ENCODE assay signal across 25 cellular contexts in genomic region chr2:26480751-26481380, GRCh38. TPM values are rescaled to one million over a fixed set of nuclear protein-coding genes. Genes with fewer than 3 reads are reported as not detected.
"Had no signal": no experiment of that assay in that cellular context is flagged by ENCODE, and none has a peak within 500 bp of the region (broad histone marks: within the 10 kb centered on the region; RNA-seq: fewer than 3 reads in every experiment).

No MANE protein-coding gene starts in this region.

- H3K9me3 ChIP-seq: esophagus squamous epithelium, heart right ventricle, left lung, testis, tibial artery had no signal

- H3K9me3 Mint-ChIP-seq: effector memory CD8-positive, alpha-beta T cell; naive thymus-derived CD4-positive, alpha-beta T cell; nephron; type B pancreatic cell had no signal

- H3K27ac Mint-ChIP-seq: effector memory CD8-positive, alpha-beta T cell; naive thymus-derived CD4-positive, alpha-beta T cell; progenitor cell of endocrine pancreas; stimulated activated memory B cell treated with anti-CD40 and anti-IgM and Interleukin-4, amounts not matched to agents 10 μg/mL and 1 μg/mL and 100 μg/mL, for 72 hours; type B pancreatic cell had no signal

- H3K4me3 Mint-ChIP-seq: effector memory CD8-positive, alpha-beta T cell; naive thymus-derived CD4-positive, alpha-beta T cell; nephron; stimulated activated memory B cell treated with anti-CD40 and anti-IgM and Interleukin-4, amounts not matched to agents 10 μg/mL and 1 μg/mL and 100 μg/mL, for 72 hours; type B pancreatic cell had no signal

- H3K27ac ChIP-seq: esophagus squamous epithelium, heart right ventricle, left lung, parathyroid adenoma, testis, tibial artery had no signal

- ATAC-seq: effector memory CD8-positive, alpha-beta T cell; heart right ventricle; left cardiac atrium; left lung; naive thymus-derived CD4-positive, alpha-beta T cell; sciatic nerve; stimulated activated memory B cell treated with anti-CD40 and anti-IgM and Interleukin-4, amounts not matched to agents 10 μg/mL and 1 μg/mL and 100 μg/mL, for 72 hours; stimulated activated naive CD8-positive, alpha-beta T cell treated with anti-CD3 and anti-CD28 coated beads, Interleukin-15, Interleukin-2, amounts not matched to agents 100 U/mL and 50 U/mL, for 24 hours had no signal

- H3K4me3 ChIP-seq: esophagus squamous epithelium, heart right ventricle, left lung, testis, tibial artery had no signal

- H3K4me1 ChIP-seq: left lung, parathyroid adenoma had no signal

- H2AFZ ChIP-seq: parathyroid adenoma had no signal

- H3K79me2 ChIP-seq: parathyroid adenoma had no signal

- H3K27me3 ChIP-seq: heart right ventricle, testis had no signal

- H3K36me3 Mint-ChIP-seq: naive thymus-derived CD4-positive, alpha-beta T cell; stimulated activated memory B cell treated with anti-CD40 and anti-IgM and Interleukin-4, amounts not matched to agents 10 μg/mL and 1 μg/mL and 100 μg/mL, for 72 hours; type B pancreatic cell had no signal

- H3K36me3 ChIP-seq: esophagus squamous epithelium, heart right ventricle, left lung, tibial artery had no signal

- DNase-seq: cortex of kidney; effector memory CD8-positive, alpha-beta T cell; erythroblast; esophagus squamous epithelium; foreskin melanocyte; glutamatergic neuron; heart right ventricle; left cardiac atrium; left lung; mesenchymal stem cell; midbrain; naive thymus-derived CD4-positive, alpha-beta T cell; stimulated activated CD4-positive, alpha-beta T cell treated with anti-CD3 and anti-CD28 coated beads, Interleukin-2, amount 100 ng/mL, for 24 hours; stimulated activated CD4-positive, alpha-beta T cell treated with anti-CD3 and anti-CD28 coated beads, Interleukin-4, amount 100 ng/mL, for 24 hours; stimulated activated naive CD8-positive, alpha-beta T cell treated with anti-CD3 and anti-CD28 coated beads, Interleukin-15, Interleukin-2, amounts not matched to agents 100 U/mL and 50 U/mL, for 24 hours; substantia nigra; testis; tibial artery had no signal

RNA-seq across cellular contexts. Expression of gene OTOF, which starts 2.9 kb away (rescaled TPM):
- polyA plus RNA-seq: keratinocyte had no signal
